In genomic region chr13:31168736-31169135, GRCh38 we compare ENCODE assay signal across 20 cellular contexts.
"Had no signal": no experiment of that assay in that cellular context is flagged by ENCODE, and none has a peak within 500 bp of the region (broad histone marks: within the 10 kb centered on the region; RNA-seq: fewer than 3 reads in every experiment).

No MANE protein-coding gene starts in this region.

- H3K27me3 ChIP-seq: dorsolateral prefrontal cortex, gastrocnemius medialis, pancreas, tibial nerve had no signal

- DNase-seq: activated CD4-positive, alpha-beta T cell treated with anti-CD3 and anti-CD28 coated beads, Interleukin-2, amount 50 U/mL, for 4 hours; activated effector memory CD4-positive, alpha-beta T cell treated with Interleukin-2 at 50 U/mL for 16 hours; activated naive CD4-positive, alpha-beta T cell treated with Interleukin-2 at 50 U/mL for 16 hours; activated T-cell treated with anti-CD3 and anti-CD28 coated beads for 4 hours; anterior cingulate cortex; dorsolateral prefrontal cortex; effector memory CD8-positive, alpha-beta T cell; erythroblast; gastrocnemius medialis; glutamatergic neuron; mammary epithelial cell; naive thymus-derived CD4-positive, alpha-beta T cell; nucleus accumbens; pancreas; psoas muscle; stimulated activated CD4-positive, alpha-beta T cell treated with anti-CD3 and anti-CD28 coated beads, Interleukin-2, amount 100 ng/mL, for 48 hours; stimulated activated naive CD4-positive, alpha-beta T cell treated with Interleukin-2 at 50 U/mL for 16 hours; T-helper 2 cell had no signal

- ATAC-seq: effector memory CD8-positive, alpha-beta T cell; gastrocnemius medialis; naive thymus-derived CD4-positive, alpha-beta T cell; pancreas; psoas muscle; WTC11 had no signal

- H3K4me3 ChIP-seq: dorsolateral prefrontal cortex, gastrocnemius medialis, pancreas, psoas muscle, tibial nerve had no signal

- H3K4me1 ChIP-seq: pancreas, tibial nerve had no signal

- H3K36me3 ChIP-seq: gastrocnemius medialis, pancreas, tibial nerve had no signal

- H3K9me3 ChIP-seq: gastrocnemius medialis, pancreas, psoas muscle, tibial nerve had no signal

- H3K27ac ChIP-seq: dorsolateral prefrontal cortex, gastrocnemius medialis, pancreas, psoas muscle, tibial nerve had no signal
